9 cellular contexts compared by ENCODE assay signal in genomic region chr2:197168705-197169104, GRCh38.
DNase-seq lines count a peak whose midpoint lies in the region; ATAC-seq and TF ChIP-seq lines count a peak whose summit lies in the region.
"Had no signal": no experiment of that assay in that cellular context is flagged by ENCODE, and none has a peak within 500 bp of the region (broad histone marks: within the 10 kb centered on the region; RNA-seq: fewer than 3 reads in every experiment).

No MANE protein-coding gene starts in this region.

- no peaks in the 10 kb centered on the region for H3K9me2 ChIP-seq in HCT116 (ENCODE audit: insufficient read depth)

- WGBS in mesenchymal stem cell: 43% methylated on average over 5 of the region's 5 CpGs

- H3K4ac ChIP-seq in mesenchymal stem cell (ENCODE audit: low read depth in 1 of 2, low read length in 2 of 2): no peak overlapping the region

- TF ChIP-seq CTCF in HCT116 (IDR thresholded peaks at IDR 0.05 in 2 of 3, conservative IDR thresholded peaks at IDR 0.05 in 1 of 3; ENCODE audit: borderline replicate concordance in 1 of 3, insufficient read depth in 1 of 3, low read depth in 2 of 3, low read length in 2 of 3): peak; percentile 59 to 88 (median 87)

- H3K4me1 ChIP-seq in HCT116 (ENCODE audit: control insufficient read depth in 1 of 2, insufficient read depth in 2 of 2, low read length in 2 of 2) (no peaks in the 10 kb centered on the region), mesenchymal stem cell (ENCODE audit: control insufficient read depth, insufficient read depth, low read depth, low read length) (peaks cover 3% of the 10 kb centered on the region)

- H3K79me1 ChIP-seq in mesenchymal stem cell (replicated peaks; ENCODE audit: low read length, poor library complexity, severe bottlenecking): peaks cover 2% of the 10 kb centered on the region

- no peaks in the 10 kb centered on the region for H3K9me3 Mint-ChIP-seq in activated CD4-positive, alpha-beta T cell treated with anti-CD3 and anti-CD28 coated beads for 36 hours (ENCODE audit: low read depth)

- H4K20me1 ChIP-seq in HCT116 (ENCODE audit: insufficient read depth): no peaks in the 10 kb centered on the region

- POLR2A ChIA-PET in HCT116 (lab: Charles Lee): no interaction called here
- POLR2A ChIA-PET in activated CD4-positive, alpha-beta T cell treated with anti-CD3 and anti-CD28 coated beads for 36 hours (lab: Charles Lee): interaction anchor here (0.9 kb wide), 1 partner anchor 9 kb away, joined by 4 read pairs; no protein-coding TSS in a partner anchor

- no peak overlapping the region for H4K8ac ChIP-seq in mesenchymal stem cell (ENCODE audit: low read length)

- no peak overlapping the region for H3K23ac ChIP-seq in mesenchymal stem cell (ENCODE audit: low read length in 2 of 2)

- no peak for TF ChIP-seq POLR2A in HCT116 (IDR thresholded peaks at IDR 0.05; ENCODE audit: borderline replicate concordance, extremely low read depth, insufficient read depth, insufficient read length)

- H4K91ac ChIP-seq in mesenchymal stem cell (ENCODE audit: low read length): no peak overlapping the region

- H2BK5ac ChIP-seq in mesenchymal stem cell (ENCODE audit: low read depth, low read length, poor library complexity, severe bottlenecking): no peak overlapping the region

- H2BK15ac ChIP-seq in mesenchymal stem cell (ENCODE audit: low read depth, poor library complexity, severe bottlenecking): no peak overlapping the region

- no peak overlapping the region for H2BK120ac ChIP-seq in mesenchymal stem cell (ENCODE audit: low read depth, low read length)

- H3K27ac Mint-ChIP-seq in activated CD4-positive, alpha-beta T cell treated with anti-CD3 and anti-CD28 coated beads for 36 hours: peak overlapping the region; percentile 82

- peaks cover 69% of the 10 kb centered on the region for H3K4me1 Mint-ChIP-seq in activated CD4-positive, alpha-beta T cell treated with anti-CD3 and anti-CD28 coated beads for 36 hours

- ATAC-seq in HCT116: peak; percentile 98
- ATAC-seq in activated CD4-positive, alpha-beta T cell treated with anti-CD3 and anti-CD28 coated beads for 36 hours: peak; percentile 83

- CTCF ChIA-PET in HCT116 (lab: Charles Lee): interaction anchor here (0.6 to 2.8 kb wide), 16 partner anchors 9 to 612 kb away, joined by 3 to 18 read pairs (median 4); no protein-coding TSS in a partner anchor
- CTCF ChIA-PET in activated CD4-positive, alpha-beta T cell treated with anti-CD3 and anti-CD28 coated beads for 36 hours (lab: Charles Lee): interaction anchor here (0.6 to 9.9 kb wide), 45 partner anchors 8 to 261 kb away, joined by 3 to 86 read pairs (median 4); no protein-coding TSS in a partner anchor

- H3K79me2 ChIP-seq in HCT116 (ENCODE audit: insufficient read depth, low read length): no peaks in the 10 kb centered on the region

- intact Hi-C loops in HCT116 (cut with micrococcal nuclease): loop anchor here (5.0 to 10.0 kb wide), 3 partner anchors 56 to 314 kb away; no protein-coding TSS in a partner anchor
- intact Hi-C loops in activated CD4-positive, alpha-beta T cell treated with anti-CD3 and anti-CD28 coated beads for 36 hours (cut with DNase I, micrococcal nuclease): loop anchor here (1.0 to 5.0 kb wide), 2 partner anchors 55 to 151 kb away; no protein-coding TSS in a partner anchor

- H3K9me3 ChIP-seq in HCT116 (ENCODE audit: control insufficient read depth in 1 of 2, insufficient read depth in 1 of 2, low read depth in 1 of 2, low read length in 2 of 2): no peaks in the 10 kb centered on the region
- H3K9me3 ChIP-seq in mesenchymal stem cell (ENCODE audit: control insufficient read depth, low read length): no peaks in the 10 kb centered on the region

- H3K36me3 Mint-ChIP-seq in activated CD4-positive, alpha-beta T cell treated with anti-CD3 and anti-CD28 coated beads for 36 hours (ENCODE audit: low read depth): peaks cover 19% of the 10 kb centered on the region

- RAD21 ChIA-PET in HCT116 (lab: Charles Lee; ENCODE audit: low non-redundant PET in 1 of 2, low total read pairs in 2 of 2, uncharacterized antibody in 2 of 2, unreplicated experiment in 2 of 2): interaction anchor here in 1 of 2 experiments (0.6 to 1.1 kb wide), 2 partner anchors 56 to 370 kb away, joined by 3 read pairs; no protein-coding TSS in a partner anchor

- no peaks in the 10 kb centered on the region for H3K27me3 Mint-ChIP-seq in activated CD4-positive, alpha-beta T cell treated with anti-CD3 and anti-CD28 coated beads for 36 hours

- no peak overlapping the region for H2BK12ac ChIP-seq in mesenchymal stem cell (ENCODE audit: low read length in 2 of 2)

- no peak overlapping the region for H2AK5ac ChIP-seq in mesenchymal stem cell (ENCODE audit: low read length, severe bottlenecking)

- H3K4me2 ChIP-seq in HCT116 (ENCODE audit: low read length) (no peak overlapping the region), mesenchymal stem cell (ENCODE audit: low read length, poor library complexity, severe bottlenecking) (no peak overlapping the region)
- H3K4me2 ChIP-seq: BLaER1 treated with 17β-estradiol and CSF1 and Interleukin-3, amounts not matched to agents 10 nM and 100 nM had no signal

- TF ChIP-seq RAD21 in HCT116 (IDR thresholded peaks at IDR 0.05; ENCODE audit: low read depth): peak; percentile 77

- H2AFZ ChIP-seq in HCT116 (ENCODE audit: low read depth, low read length, poor library complexity, severe bottlenecking): no peak overlapping the region
- H2AFZ ChIP-seq in mesenchymal stem cell (ENCODE audit: low read depth, low read length): no peak overlapping the region

- H3K27ac ChIP-seq in HCT116 (ENCODE audit: low read depth, low read length): no peak overlapping the region
- H3K27ac ChIP-seq in mesenchymal stem cell (ENCODE audit: low read length, poor library complexity, severe bottlenecking): no peak overlapping the region
- H3K27ac ChIP-seq: BLaER1 treated with 17β-estradiol and CSF1 and Interleukin-3, amounts not matched to agents 10 nM and 100 nM had no signal

- BruUV-seq in HCT116 (replicated peaks; lab: Mats Ljungman, UMichigan): no TSS peak

- H3K4me3 ChIP-seq in HCT116 (replicated peaks in 1 of 2; ENCODE audit: low read depth in 1 of 2, low read length in 2 of 2) (no peak overlapping the region), mesenchymal stem cell (ENCODE audit: insufficient read depth in 1 of 2, low read depth in 1 of 2, low read length in 2 of 2) (no peak overlapping the region)
- H3K4me3 ChIP-seq: BLaER1 treated with 17β-estradiol and CSF1 and Interleukin-3, amounts not matched to agents 10 nM and 100 nM had no signal

- H3K27me3 ChIP-seq in HCT116 (ENCODE audit: insufficient read depth, low read length): no peaks in the 10 kb centered on the region
- H3K27me3 ChIP-seq in mesenchymal stem cell (ENCODE audit: control insufficient read depth in 1 of 2, insufficient read depth in 1 of 2, low read length in 2 of 2): no peaks in the 10 kb centered on the region
- H3K27me3 ChIP-seq: BLaER1 treated with 17β-estradiol and CSF1 and Interleukin-3, amounts not matched to agents 10 nM and 100 nM had no signal

- peak; percentile 48 to 62 for DNase-seq in NCI-H2081 (lab: John Stamatoyannopoulos, UW)
- no peak for DNase-seq in NCI-H2081 treated with DMSO at 0.1 percent for 48 hours (lab: John Stamatoyannopoulos, UW)
- peak; percentile 52 for DNase-seq in HCT116 (ENCODE audit: low read depth, low spot score)
- DNase-seq in NCI-H146 treated with DMSO at 0.1 percent for 48 hours (lab: John Stamatoyannopoulos, UW; ENCODE audit: unreplicated experiment): peak; percentile 21
- peak; percentile 87 for DNase-seq in activated CD4-positive, alpha-beta T cell treated with anti-CD3 and anti-CD28 coated beads for 36 hours
- peak; percentile 91 for DNase-seq in dermis blood vessel endothelial cell
- DNase-seq in mesenchymal stem cell: peak; percentile 65
- peak; percentile 40 to 52 for DNase-seq in stimulated activated CD8-positive, alpha-beta memory T cell treated with anti-CD3 and anti-CD28 coated beads, Interleukin-4, amount 100 ng/mL, for 1 hour (ENCODE audit: low read depth in 2 of 2, low spot score in 1 of 2)

- H3K9ac ChIP-seq in HCT116 (ENCODE audit: low read length): no peak overlapping the region
- no peak overlapping the region for H3K9ac ChIP-seq in mesenchymal stem cell (ENCODE audit: low read length)
- H3K9ac ChIP-seq: BLaER1 treated with 17β-estradiol and CSF1 and Interleukin-3, amounts not matched to agents 10 nM and 100 nM had no signal

- H3K36me3 ChIP-seq in HCT116 (ENCODE audit: control insufficient read depth in 1 of 2, insufficient read depth in 2 of 2, low read length in 2 of 2) (no peaks in the 10 kb centered on the region), mesenchymal stem cell (ENCODE audit: control insufficient read depth in 1 of 2, insufficient read depth in 2 of 2, low read depth in 1 of 2, low read length in 2 of 2) (no peaks in the 10 kb centered on the region)

- H3K14ac ChIP-seq in mesenchymal stem cell (ENCODE audit: low read length in 2 of 2): no peak overlapping the region

- no peak overlapping the region for H3K4me3 Mint-ChIP-seq in activated CD4-positive, alpha-beta T cell treated with anti-CD3 and anti-CD28 coated beads for 36 hours

- no peak overlapping the region for H3K18ac ChIP-seq in mesenchymal stem cell (ENCODE audit: low read depth in 1 of 2, low read length in 2 of 2)

TF ChIP-seq in HCT116, 20 proteins besides CTCF, POLR2A, EP300 and RAD21:
- TF ChIP-seq JUND (IDR thresholded peaks at IDR 0.05) (no peak), ZBTB33 (IDR thresholded peaks at IDR 0.05; ENCODE audit: extremely low read depth, insufficient replicate concordance, low read length) (no peak), YY1 (IDR thresholded peaks at IDR 0.05; ENCODE audit: extremely low read depth, insufficient replicate concordance, low read depth, low read length) (peak; percentile 46)
